ENCODE assay signal across 15 cellular contexts in the genomic region with DNA sequence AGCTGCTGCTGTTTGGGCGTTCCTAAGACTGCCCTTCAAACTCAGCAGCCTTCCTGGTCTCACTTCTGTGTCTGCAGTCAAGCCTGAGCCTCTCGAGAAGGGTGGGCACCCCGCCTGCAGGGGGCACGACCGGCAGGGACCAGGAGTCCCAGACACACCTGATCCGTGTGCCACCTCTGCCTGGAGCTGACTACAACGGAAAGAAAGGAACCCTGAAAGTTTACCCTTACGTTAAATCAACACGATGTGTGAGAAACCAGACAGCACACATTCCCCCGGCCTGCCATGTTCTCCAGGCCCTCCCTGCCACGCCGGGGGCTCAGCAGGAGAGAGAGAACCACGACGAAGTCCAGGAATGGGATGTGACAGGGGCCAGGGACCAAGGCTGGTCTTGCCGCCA. TPM values are rescaled to one million over a fixed set of nuclear protein-coding genes. Genes with fewer than 3 reads are reported as not detected.
DNase-seq lines count a peak whose midpoint lies in the region; ATAC-seq and TF ChIP-seq lines count a peak whose summit lies in the region.
"Had no signal": no experiment of that assay in that cellular context is flagged by ENCODE, and none has a peak within 500 bp of the region (broad histone marks: within the 10 kb centered on the region; RNA-seq: fewer than 3 reads in every experiment).

No MANE protein-coding gene starts in this region.

- H3K9me3 ChIP-seq in BLaER1 (no peaks in the 10 kb centered on the region), NT2/D1 (ENCODE audit: insufficient read depth, low read length) (no peaks in the 10 kb centered on the region), endodermal cell (ENCODE audit: control insufficient read depth, low read length) (no peaks in the 10 kb centered on the region)

- H3K9ac ChIP-seq in BLaER1 (peak overlapping the region; percentile 38; the same call in 1 of the 2 replicates), NT2/D1 (ENCODE audit: insufficient read length, low read depth) (peak overlapping the region; percentile 23), endodermal cell (ENCODE audit: extremely low read depth, low read length, poor library complexity, severe bottlenecking) (no peak overlapping the region)
- H3K9ac ChIP-seq: GM23248 had no signal

- 92 to 97% methylated on average over 15 of the region's 15 CpGs for WGBS in endodermal cell (ENCODE audit: insufficient coverage in 1 of 2, insufficient read length in 1 of 2), 2 experiments

- H3K27me3 ChIP-seq in BLaER1 (no peaks in the 10 kb centered on the region), NT2/D1 (ENCODE audit: insufficient read depth, insufficient read length) (no peaks in the 10 kb centered on the region), endodermal cell (ENCODE audit: control insufficient read depth, insufficient read depth, low read length, poor library complexity, severe bottlenecking) (no peaks in the 10 kb centered on the region)

- H3K4me1 ChIP-seq in BLaER1: peaks cover 30% of the 10 kb centered on the region
- H3K4me1 ChIP-seq in NT2/D1 (ENCODE audit: insufficient read depth, insufficient read length): peaks cover 3% of the 10 kb centered on the region
- no peaks in the 10 kb centered on the region for H3K4me1 ChIP-seq in endodermal cell (ENCODE audit: control insufficient read depth, insufficient read depth, low read length)

- no peak overlapping the region for H3K4me3 Mint-ChIP-seq in endodermal cell
- H3K4me3 Mint-ChIP-seq in stimulated activated effector memory CD8-positive, alpha-beta T cell treated with anti-CD3 and anti-CD28 coated beads, Interleukin-12 subunit alpha, Interleukin-12 subunit beta, amount 100 ng/mL, for 72 hours: no peak overlapping the region
- H3K4me3 Mint-ChIP-seq: CD4-positive, alpha-beta T cell had no signal

- H3K27me3 Mint-ChIP-seq in endodermal cell (ENCODE audit: insufficient read depth): no peaks in the 10 kb centered on the region
- H3K27me3 Mint-ChIP-seq: CD4-positive, alpha-beta T cell; IgD-negative memory B cell had no signal

- no peak overlapping the region for H3K27ac ChIP-seq in BLaER1
- H3K27ac ChIP-seq in endodermal cell (ENCODE audit: low read depth, low read length): no peak overlapping the region
- H3K27ac ChIP-seq: GM23248 had no signal

- H4K20me1 ChIP-seq in BLaER1: peaks cover 95% of the 10 kb centered on the region

- peaks cover 58% of the 10 kb centered on the region for H3K36me3 Mint-ChIP-seq in endodermal cell (ENCODE audit: low read depth)
- H3K36me3 Mint-ChIP-seq in stimulated activated effector memory CD8-positive, alpha-beta T cell treated with anti-CD3 and anti-CD28 coated beads, Interleukin-12 subunit alpha, Interleukin-12 subunit beta, amount 100 ng/mL, for 72 hours: peaks cover 53% of the 10 kb centered on the region

- H3K36me3 ChIP-seq in BLaER1: peaks cover 83% of the 10 kb centered on the region
- H3K36me3 ChIP-seq in NT2/D1 (ENCODE audit: insufficient read depth, insufficient read length, low read length): peaks cover 80% of the 10 kb centered on the region
- H3K36me3 ChIP-seq in endodermal cell (ENCODE audit: control insufficient read depth, insufficient read depth, low read length): peaks cover 61% of the 10 kb centered on the region

- H3K9me3 Mint-ChIP-seq in endodermal cell: no peaks in the 10 kb centered on the region
- no peaks in the 10 kb centered on the region for H3K9me3 Mint-ChIP-seq in stimulated activated effector memory CD8-positive, alpha-beta T cell treated with anti-CD3 and anti-CD28 coated beads, Interleukin-12 subunit alpha, Interleukin-12 subunit beta, amount 100 ng/mL, for 72 hours
- H3K9me3 Mint-ChIP-seq: CD4-positive, alpha-beta T cell; IgD-negative memory B cell had no signal

- H3K4me2 ChIP-seq in BLaER1: no peak overlapping the region; the same call in 1 of the 2 replicates

- H3K4me3 ChIP-seq in BLaER1 (no peak overlapping the region), NT2/D1 (ENCODE audit: insufficient read length, low read depth) (no peak overlapping the region), endodermal cell (ENCODE audit: low read length) (no peak overlapping the region)
- H3K4me3 ChIP-seq: GM12878, GM23248 had no signal

- H3K4me1 Mint-ChIP-seq in endodermal cell: peaks cover 5% of the 10 kb centered on the region
- H3K4me1 Mint-ChIP-seq in stimulated activated effector memory CD8-positive, alpha-beta T cell treated with anti-CD3 and anti-CD28 coated beads, Interleukin-12 subunit alpha, Interleukin-12 subunit beta, amount 100 ng/mL, for 72 hours: peaks cover 31% of the 10 kb centered on the region

- no peak for TF ChIP-seq CTCF in endodermal cell (conservative IDR thresholded peaks at IDR 0.05)

- DNase-seq in NT2/D1 (ENCODE audit: low read depth, low spot score) (no peak), endodermal cell (no peak), sciatic nerve (ENCODE audit: low spot score) (no peak)
- DNase-seq in stimulated activated effector memory CD8-positive, alpha-beta T cell treated with anti-CD3 and anti-CD28 coated beads, Interleukin-12 subunit alpha, Interleukin-12 subunit beta, amount 100 ng/mL, for 72 hours (ENCODE audit: low spot score in 2 of 2): no peak
- DNase-seq in stimulated activated CD4-positive, alpha-beta T cell treated with anti-CD3 and anti-CD28 coated beads, Interleukin-12 subunit alpha, Interleukin-12 subunit beta, amount 100 ng/mL, for 4 hours: no peak
- DNase-seq: 8988T; AML-193; C1 segment of cervical spinal cord; CD4-positive, alpha-beta T cell; DMS79; GM23248 had no signal

- ATAC-seq in stimulated activated effector memory CD8-positive, alpha-beta T cell treated with anti-CD3 and anti-CD28 coated beads, Interleukin-12 subunit alpha, Interleukin-12 subunit beta, amount 100 ng/mL, for 72 hours: no peak
- ATAC-seq in sciatic nerve (no peak), HG02973 (IDR thresholded peaks at IDR 0.05; ENCODE audit: unreplicated experiment) (no peak)
- ATAC-seq: GM12878 had no signal

- H3K27ac Mint-ChIP-seq in endodermal cell: peak overlapping the region; percentile 39
- peak overlapping the region; percentile 50 for H3K27ac Mint-ChIP-seq in stimulated activated effector memory CD8-positive, alpha-beta T cell treated with anti-CD3 and anti-CD28 coated beads, Interleukin-12 subunit alpha, Interleukin-12 subunit beta, amount 100 ng/mL, for 72 hours
- H3K27ac Mint-ChIP-seq: CD4-positive, alpha-beta T cell; IgD-negative memory B cell had no signal

- intact Hi-C loops in sciatic nerve (cut with DNase I): no loop called here

RNA-seq across cellular contexts. Expression of a gene that starts 5.0 kb away (rescaled TPM):
- total RNA-seq in endodermal cell: 10 to 100 TPM; 59.1 to 61.4 TPM
- 33.1 TPM for polyA plus RNA-seq in endodermal cell (2013, experiment 1 of 2)
- polyA plus RNA-seq in endodermal cell (2013, experiment 2 of 2): 29.4 TPM
- 42.1 TPM for total RNA-seq in sciatic nerve

RNA-seq across cellular contexts. Expression of a gene that starts 14.3 kb away (rescaled TPM):
- total RNA-seq in endodermal cell (10 to 100 TPM; 38.9 TPM), sciatic nerve (12.9 TPM)
- polyA plus RNA-seq in endodermal cell (2013, experiment 1 of 2): 33.3 TPM
- polyA plus RNA-seq in endodermal cell (2013, experiment 2 of 2): 31.5 TPM

RNA-seq across cellular contexts. Expression of a gene that starts 14.3 kb away (rescaled TPM):
- total RNA-seq in endodermal cell (10 to 100 TPM; 56.0 to 84.7 TPM), sciatic nerve (11.5 TPM)
- 64.0 TPM for polyA plus RNA-seq in endodermal cell (2013, experiment 1 of 2)
- polyA plus RNA-seq in endodermal cell (2013, experiment 2 of 2): 61.0 TPM
